9 cellular contexts compared by ENCODE assay signal in genomic region chr10:103231047-103231551, GRCh38. TPM values are rescaled to one million over a fixed set of nuclear protein-coding genes. Genes with fewer than 3 reads are reported as not detected.
A peak's percentile ranks its signal among the peaks of the same experiment; 100 is the strongest.
DNase-seq lines count a peak whose midpoint lies in the region; ATAC-seq and TF ChIP-seq lines count a peak whose summit lies in the region.
"Had no signal": no experiment of that assay in that cellular context is flagged by ENCODE, and none has a peak within 500 bp of the region (broad histone marks: within the 10 kb centered on the region; RNA-seq: fewer than 3 reads in every experiment).

No MANE protein-coding gene starts in this region.

- H3K9me3 ChIP-seq in ascending aorta = no peaks in the 10 kb centered on the region

- peaks cover 0 to 7% of the 10 kb centered on the region in 2 donors for H3K27me3 Mint-ChIP-seq in natural killer cell (ENCODE audit: low read depth in 2 of 2)

- H3K27me3 ChIP-seq in ascending aorta = no peaks in the 10 kb centered on the region

- no peaks in the 10 kb centered on the region for H3K9me3 Mint-ChIP-seq in natural killer cell
- H3K9me3 Mint-ChIP-seq: IgD-negative memory B cell had no signal

- no peak overlapping the region for H3K4me3 Mint-ChIP-seq in natural killer cell
- H3K4me3 Mint-ChIP-seq: IgD-negative memory B cell had no signal

- H3K36me3 ChIP-seq in ascending aorta = no peaks in the 10 kb centered on the region

- peaks cover 4 to 27% of the 10 kb centered on the region in 2 donors for H3K4me1 ChIP-seq in ascending aorta

- ATAC-seq in sciatic nerve (peak; percentile 26), natural killer cell (no peak), HG03571 (IDR thresholded peaks at IDR 0.05; ENCODE audit: unreplicated experiment) (no peak)

- TF ChIP-seq CTCF in ascending aorta (IDR thresholded peaks at IDR 0.05) (no peak), natural killer cell (IDR thresholded peaks at IDR 0.05) (no peak)

- H3K4me3 ChIP-seq in ascending aorta = no peak overlapping the region

- DNase-seq in H4 (ENCODE audit: low spot score) (peak; percentile 90), ascending aorta (ENCODE audit: low spot score in 2 of 2) (peak in 1 of 2 donors; percentile 85), hepatic stellate cell (ENCODE audit: low spot score) (peak; percentile 71), sciatic nerve (ENCODE audit: low spot score) (no peak), natural killer cell (no peak), SKM-1 treated with dmso at 0.1 percent for 144 hours (lab: John Stamatoyannopoulos, UW; ENCODE audit: unreplicated experiment) (no peak)
- DNase-seq in stimulated activated CD4-positive, alpha-beta T cell treated with anti-CD3 and anti-CD28 coated beads, Interleukin-15, amount 100 ng/mL, for 24 hours = no peak

- H3K27ac Mint-ChIP-seq in natural killer cell = no peak overlapping the region
- H3K27ac Mint-ChIP-seq: IgD-negative memory B cell had no signal

- intact Hi-C loops in ascending aorta (cut with DNase I) (loop anchor here (2.0 to 5.0 kb wide), 2 partner anchors 38 to 129 kb away; partner anchors contain the start of gene NT5C2), sciatic nerve (cut with DNase I) (no loop called here), natural killer cell (cut with micrococcal nuclease) (no loop called here)

- H3K36me3 Mint-ChIP-seq in natural killer cell = no peaks in the 10 kb centered on the region
- H3K36me3 Mint-ChIP-seq: IgD-negative memory B cell had no signal

- H3K27ac ChIP-seq in ascending aorta = peak overlapping the region; percentile 81 to 82

- no peaks in the 10 kb centered on the region for H3K4me1 Mint-ChIP-seq in natural killer cell

RNA-seq across cellular contexts. Expression of gene RPEL1, which starts 14.6 kb away (rescaled TPM):
- total RNA-seq in H4 (2014; rRNA removed; shearing (Covaris generic)) = 0.08 TPM in 1 of 2 replicates, not detected in the other
- not detected for total RNA-seq in ascending aorta
- total RNA-seq in sciatic nerve = not detected
- total RNA-seq in natural killer cell = not detected

RNA-seq across cellular contexts. Expression of gene NT5C2, which starts 38.0 kb away (rescaled TPM):
- 27.3 and 31.6 TPM in 2 replicates for total RNA-seq in H4 (2014; rRNA removed; shearing (Covaris generic))
- total RNA-seq in ascending aorta = 25.9 TPM
- 89.9 TPM for total RNA-seq in sciatic nerve
- total RNA-seq in natural killer cell = 100 to 1,000 TPM in 1 of 3 donors, 10 to 100 TPM in 2; 84.4 to 110 (median 89.4) TPM

RNA-seq across cellular contexts. Expression of gene INA, which starts 45.8 kb away (rescaled TPM):
- total RNA-seq in H4 (2014; rRNA removed; shearing (Covaris generic)) = not detected in 2 replicates
- total RNA-seq in ascending aorta = not detected
- total RNA-seq in sciatic nerve = not detected
- not detected for total RNA-seq in natural killer cell

Comparison
In these comparisons a context has a peak if more than half of its experiments do, and no peak if none do; other contexts are left out.
1. DNase-seq: peak in H4 (single experiment) and hepatic stellate cell (single experiment); none in sciatic nerve (single experiment), natural killer cell (single experiment), stimulated activated CD4-positive, alpha-beta T cell treated with anti-CD3 and anti-CD28 coated beads, Interleukin-15, amount 100 ng/mL, for 24 hours (single experiment) and SKM-1 treated with dmso at 0.1 percent for 144 hours (single experiment).